Comparison of ENCODE assay signal across 31 cellular contexts in genomic region chr10:87632439-87632838, GRCh38.
"Had no signal": no experiment of that assay in that cellular context is flagged by ENCODE, and none has a peak within 500 bp of the region (broad histone marks: within the 10 kb centered on the region; RNA-seq: fewer than 3 reads in every experiment).

No MANE protein-coding gene starts in this region.

- H2AFZ ChIP-seq: neural progenitor cell, parathyroid adenoma had no signal

- H3K9me3 ChIP-seq: ovary, psoas muscle, spleen, thoracic aorta, thyroid gland, upper lobe of left lung, vagina had no signal

- H3K4me3 ChIP-seq: neural progenitor cell, ovary, psoas muscle, skin epidermis, smooth muscle cell, spleen, thoracic aorta, thyroid gland, tibial nerve, upper lobe of left lung, vagina had no signal

- H3K27me3 ChIP-seq: neural progenitor cell, ovary, spleen, thyroid gland, tibial nerve, upper lobe of left lung, vagina had no signal

- H3K27ac ChIP-seq: neural progenitor cell, ovary, parathyroid adenoma, psoas muscle, skin epidermis, spleen, thoracic aorta, thyroid gland, tibial nerve, upper lobe of left lung, vagina had no signal

- DNase-seq: naive thymus-derived CD8-positive, alpha-beta T cell; occipital lobe; ovary; posterior cingulate gyrus; psoas muscle; right cardiac atrium; spleen; stimulated activated CD4-positive, alpha-beta T cell treated with anti-CD3 and anti-CD28 coated beads, Interleukin-12 subunit alpha, Interleukin-12 subunit beta, amount 100 ng/mL, for 4 hours; stimulated activated CD4-positive, alpha-beta T cell treated with anti-CD3 and anti-CD28 coated beads, Interleukin-1b, Interleukin-23, amount 100 ng/mL, for 48 hours; stimulated activated CD4-positive, alpha-beta T cell treated with anti-CD3 and anti-CD28 coated beads, Interleukin-4, amount 100 ng/mL, for 1 hour; stimulated activated CD4-positive, alpha-beta T cell treated with anti-CD3 and anti-CD28 coated beads, Interleukin-4, amount 100 ng/mL, for 4 hours; stimulated activated CD8-positive, alpha-beta memory T cell treated with anti-CD3 and anti-CD28 coated beads, Interleukin-4, amount 100 ng/mL, for 48 hours; stimulated activated naive CD4-positive, alpha-beta T cell; stimulated activated naive CD8-positive, alpha-beta T cell treated with anti-CD3 and anti-CD28 coated beads, Interleukin-15, amount 100 ng/mL, for 72 hours; stimulated activated naive CD8-positive, alpha-beta T cell treated with anti-CD3 and anti-CD28 coated beads, Interleukin-15, Interleukin-2, amounts not matched to agents 100 U/mL and 50 U/mL, for 24 hours; substantia nigra; thyroid gland; trophoblast cell; upper lobe of left lung had no signal

- H3K36me3 ChIP-seq: neural progenitor cell, ovary, spleen, thoracic aorta, thyroid gland, tibial nerve, upper lobe of left lung, vagina had no signal

- H3K9me3 Mint-ChIP-seq: neural progenitor cell had no signal

- H3K4me3 Mint-ChIP-seq: naive thymus-derived CD8-positive, alpha-beta T cell; natural killer cell treated with Interleukin-12 subunit alpha and Interleukin-12 subunit beta and Interleukin-15 and Interleukin-18, amount 100 ng/mL, for 72 hours; neural progenitor cell; stimulated activated memory B cell treated with anti-CD40 and anti-IgM and Interleukin-4, amounts not matched to agents 10 μg/mL and 1 μg/mL and 100 μg/mL, for 72 hours; stimulated activated naive CD8-positive, alpha-beta T cell treated with anti-CD3 and anti-CD28 coated beads, Interleukin-15, amount 100 ng/mL, for 72 hours had no signal

- H3K9ac ChIP-seq: neural progenitor cell, parathyroid adenoma had no signal

- H3K79me2 ChIP-seq: parathyroid adenoma had no signal

- H3K4me1 ChIP-seq: neural progenitor cell, parathyroid adenoma, psoas muscle, spleen, tibial nerve, vagina had no signal

- FAIRE-seq: urothelium cell line had no signal

- H3K4me1 Mint-ChIP-seq: neural progenitor cell had no signal

- H3K27ac Mint-ChIP-seq: naive thymus-derived CD8-positive, alpha-beta T cell; natural killer cell treated with Interleukin-12 subunit alpha and Interleukin-12 subunit beta and Interleukin-15 and Interleukin-18, amount 100 ng/mL, for 72 hours; neural progenitor cell; progenitor cell of endocrine pancreas; stimulated activated memory B cell treated with anti-CD40 and anti-IgM and Interleukin-4, amounts not matched to agents 10 μg/mL and 1 μg/mL and 100 μg/mL, for 72 hours; stimulated activated naive CD8-positive, alpha-beta T cell treated with anti-CD3 and anti-CD28 coated beads, Interleukin-15, amount 100 ng/mL, for 72 hours had no signal

- H3K4me2 ChIP-seq: neural progenitor cell, smooth muscle cell had no signal

- H3K27me3 Mint-ChIP-seq: naive thymus-derived CD8-positive, alpha-beta T cell; natural killer cell treated with Interleukin-12 subunit alpha and Interleukin-12 subunit beta and Interleukin-15 and Interleukin-18, amount 100 ng/mL, for 72 hours; stimulated activated memory B cell treated with anti-CD40 and anti-IgM and Interleukin-4, amounts not matched to agents 10 μg/mL and 1 μg/mL and 100 μg/mL, for 72 hours; stimulated activated naive CD8-positive, alpha-beta T cell treated with anti-CD3 and anti-CD28 coated beads, Interleukin-15, amount 100 ng/mL, for 72 hours had no signal

- ATAC-seq: naive thymus-derived CD8-positive, alpha-beta T cell; natural killer cell treated with Interleukin-12 subunit alpha and Interleukin-12 subunit beta and Interleukin-15 and Interleukin-18, amount 100 ng/mL, for 72 hours; psoas muscle; right cardiac atrium; sciatic nerve; stimulated activated memory B cell treated with anti-CD40 and anti-IgM and Interleukin-4, amounts not matched to agents 10 μg/mL and 1 μg/mL and 100 μg/mL, for 72 hours; stimulated activated naive CD8-positive, alpha-beta T cell treated with anti-CD3 and anti-CD28 coated beads, Interleukin-15, amount 100 ng/mL, for 72 hours; stimulated activated naive CD8-positive, alpha-beta T cell treated with anti-CD3 and anti-CD28 coated beads, Interleukin-15, Interleukin-2, amounts not matched to agents 100 U/mL and 50 U/mL, for 24 hours had no signal

- H3K36me3 Mint-ChIP-seq: natural killer cell treated with Interleukin-12 subunit alpha and Interleukin-12 subunit beta and Interleukin-15 and Interleukin-18, amount 100 ng/mL, for 72 hours; neural progenitor cell; stimulated activated memory B cell treated with anti-CD40 and anti-IgM and Interleukin-4, amounts not matched to agents 10 μg/mL and 1 μg/mL and 100 μg/mL, for 72 hours had no signal
